ENCODE assay signal across 9 cellular contexts in genomic region chr4:70715097-70715496, GRCh38. TPM values are rescaled to one million over a fixed set of nuclear protein-coding genes. Genes with fewer than 3 reads are reported as not detected.
A peak's percentile ranks its signal among the peaks of the same experiment; 100 is the strongest.
DNase-seq lines count a peak whose midpoint lies in the region; ATAC-seq and TF ChIP-seq lines count a peak whose summit lies in the region.
"Had no signal": no experiment of that assay in that cellular context is flagged by ENCODE, and none has a peak within 500 bp of the region (broad histone marks: within the 10 kb centered on the region; RNA-seq: fewer than 3 reads in every experiment).

No MANE protein-coding gene starts in this region.

- no peaks in the 10 kb centered on the region for H3K4me1 ChIP-seq in effector memory CD4-positive, alpha-beta T cell (ENCODE audit: control insufficient read depth, insufficient read depth, low read length, poor library complexity, severe bottlenecking)
- H3K4me1 ChIP-seq in left ventricle myocardium inferior, result peaks cover 21% of the 10 kb centered on the region

- H3K27me3 ChIP-seq in effector memory CD4-positive, alpha-beta T cell (replicated peaks; ENCODE audit: control insufficient read depth, insufficient read depth, low read length, poor library complexity, severe bottlenecking), result no peaks in the 10 kb centered on the region
- H3K27me3 ChIP-seq in left ventricle myocardium inferior (ENCODE audit: low read depth), result no peaks in the 10 kb centered on the region

- H3K4me3 ChIP-seq in fibroblast of the aortic adventitia (ENCODE audit: low read depth, low read length) (no peak overlapping the region), left ventricle myocardium inferior (no peak overlapping the region)
- H3K4me3 ChIP-seq in effector memory CD4-positive, alpha-beta T cell (ENCODE audit: insufficient read depth, low read depth, low read length, poor library complexity, severe bottlenecking), result no peak overlapping the region

- no peaks in the 10 kb centered on the region for H3K36me3 ChIP-seq in effector memory CD4-positive, alpha-beta T cell (ENCODE audit: control insufficient read depth, insufficient read depth, low read length)
- no peaks in the 10 kb centered on the region for H3K36me3 ChIP-seq in left ventricle myocardium inferior

- peak; percentile 21 for ATAC-seq in GM21381 (IDR thresholded peaks at IDR 0.05; ENCODE audit: unreplicated experiment)
- ATAC-seq in HG03571 (IDR thresholded peaks at IDR 0.05; ENCODE audit: unreplicated experiment), result peak; percentile 10
- ATAC-seq in GM18873 (IDR thresholded peaks at IDR 0.05; ENCODE audit: low FRiP score, unreplicated experiment), result no peak
- no peak for ATAC-seq in HG02642 (IDR thresholded peaks at IDR 0.05; ENCODE audit: poor library complexity, unreplicated experiment)

- H3K27ac ChIP-seq in effector memory CD4-positive, alpha-beta T cell (ENCODE audit: insufficient read depth, low read length, poor library complexity, severe bottlenecking), result no peak overlapping the region
- H3K27ac ChIP-seq in left ventricle myocardium inferior (replicated peaks), result no peak overlapping the region

- no peaks in the 10 kb centered on the region for H3K9me3 ChIP-seq in effector memory CD4-positive, alpha-beta T cell (ENCODE audit: control insufficient read depth, low read length)
- H3K9me3 ChIP-seq in left ventricle myocardium inferior (replicated peaks), result no peaks in the 10 kb centered on the region

- intact Hi-C loops in left ventricle myocardium inferior (cut with micrococcal nuclease), result no loop called here

- DNase-seq in CD1c-positive myeloid dendritic cell (ENCODE audit: extremely low spot score) (peak; percentile 59), fibroblast of the aortic adventitia (ENCODE audit: low read depth) (peak; percentile 45), left ventricle myocardium inferior (no peak)
- no peak for DNase-seq in effector memory CD4-positive, alpha-beta T cell
- DNase-seq: activated naive CD4-positive, alpha-beta T cell treated with Interleukin-2 at 50 U/mL for 16 hours had no signal

- TF ChIP-seq CTCF in fibroblast of the aortic adventitia (IDR thresholded peaks at IDR 0.05; ENCODE audit: insufficient read depth, low read length) (no peak), left ventricle myocardium inferior (IDR thresholded peaks at IDR 0.05; ENCODE audit: borderline replicate concordance) (no peak)

RNA-seq across cellular contexts. Expression of gene RUFY3, which starts 6.7 kb away (rescaled TPM):
- 64.8 and 116 TPM in 2 replicates for total RNA-seq in fibroblast of the aortic adventitia (ENCODE audit: low replicate concordance)
- total RNA-seq in left ventricle myocardium inferior, result 20.5 TPM

RNA-seq across cellular contexts. Expression of gene UTP3, which starts 26.8 kb away (rescaled TPM):
- total RNA-seq in fibroblast of the aortic adventitia (ENCODE audit: low replicate concordance), result 22.5 and 30.6 TPM in 2 replicates
- 15.8 TPM for total RNA-seq in left ventricle myocardium inferior

RNA-seq across cellular contexts. Expression of gene JCHAIN, which starts 48.8 kb away (rescaled TPM):
- total RNA-seq in fibroblast of the aortic adventitia (ENCODE audit: low replicate concordance) (0.99 and 18.2 TPM in 2 replicates), left ventricle myocardium inferior (6.9 TPM)

Comparison
In these comparisons a context has a peak if more than half of its experiments do, and no peak if none do; other contexts are left out.
1. DNase-seq: peak in CD1c-positive myeloid dendritic cell (single experiment) and fibroblast of the aortic adventitia (single experiment); none in effector memory CD4-positive, alpha-beta T cell (0 of 3) and left ventricle myocardium inferior (single experiment).
2. ATAC-seq: peak in GM21381 (single experiment) and HG03571 (single experiment); none in GM18873 (single experiment) and HG02642 (single experiment).